Comparison of ENCODE assay signal across 8 cellular contexts in the genomic region with DNA sequence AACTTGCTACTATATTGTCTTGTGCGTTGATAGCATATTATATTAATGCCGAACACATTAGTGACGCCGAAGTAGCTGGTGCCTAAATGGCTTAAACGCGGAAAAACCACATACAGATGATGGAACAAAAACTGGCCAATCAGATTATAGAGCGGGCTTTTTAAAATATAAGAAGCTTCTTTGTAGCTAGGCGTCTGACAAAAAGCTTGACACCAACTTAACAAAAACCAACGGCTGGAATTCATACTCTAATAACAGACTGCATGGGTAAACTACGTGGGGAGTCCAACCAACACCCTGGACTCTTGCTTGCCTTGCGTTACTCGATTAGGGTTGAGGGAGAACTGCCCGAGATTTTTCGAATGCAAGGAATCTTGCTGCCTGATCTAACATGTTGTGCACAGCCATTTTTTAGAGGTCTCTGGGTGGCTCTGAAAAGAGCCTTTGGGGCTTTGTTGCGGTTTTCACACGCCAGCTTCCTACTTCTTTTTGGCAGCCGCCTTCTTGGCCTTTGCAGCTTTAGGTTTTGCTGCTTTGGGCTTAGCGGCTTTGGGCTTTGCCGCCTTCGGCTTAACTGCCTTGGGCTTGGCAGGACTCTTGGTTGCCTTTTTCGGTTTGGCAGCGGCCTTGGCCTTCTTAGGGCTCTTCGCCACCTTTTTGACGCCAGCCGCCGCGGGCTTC. TPM values are rescaled to one million over a fixed set of nuclear protein-coding genes. Genes with fewer than 3 reads are reported as not detected.
A peak's percentile ranks its signal among the peaks of the same experiment; 100 is the strongest.
DNase-seq lines count a peak whose midpoint lies in the region; ATAC-seq lines count a peak whose summit lies in the region.

No MANE protein-coding gene starts in this region.

- peak overlapping the region; percentile 99 for H3K27ac Mint-ChIP-seq in activated CD4-positive, alpha-beta T cell treated with anti-CD3 and anti-CD28 coated beads for 36 hours

- intact Hi-C loops in activated CD4-positive, alpha-beta T cell treated with anti-CD3 and anti-CD28 coated beads for 36 hours (cut with DNase I, micrococcal nuclease) = loop anchor here (1.0 to 10.0 kb wide), 8 partner anchors 24 to 1824 kb away; a partner anchor contains a TSS

- in situ Hi-C loops in T47D (cut with HindIII; ENCODE audit: low pct_unique_long_range_greater_than_20kb, low sequenced_read_pairs) = no loop called here

- H3K36me3 Mint-ChIP-seq in activated CD4-positive, alpha-beta T cell treated with anti-CD3 and anti-CD28 coated beads for 36 hours (ENCODE audit: low read depth) = peaks cover 13% of the 10 kb centered on the region

- H3K4me3 ChIP-seq in Jurkat, Clone E6-1 (ENCODE audit: low read length) = peak overlapping the region; percentile 59

- POLR2A ChIA-PET in activated CD4-positive, alpha-beta T cell treated with anti-CD3 and anti-CD28 coated beads for 36 hours (lab: Charles Lee) = interaction anchor here (0.7 to 11.8 kb wide), 26 partner anchors 11 to 1823 kb away, joined by 3 to 775 read pairs (median 6); a partner anchor contains a TSS

- H3K4me3 Mint-ChIP-seq in activated CD4-positive, alpha-beta T cell treated with anti-CD3 and anti-CD28 coated beads for 36 hours = peak overlapping the region; percentile 94

- peak; percentile 20 for ATAC-seq in activated CD4-positive, alpha-beta T cell treated with anti-CD3 and anti-CD28 coated beads for 36 hours
- no peak for ATAC-seq in HG02623 (IDR thresholded peaks at IDR 0.05; ENCODE audit: unreplicated experiment)

- H3K27me3 Mint-ChIP-seq in activated CD4-positive, alpha-beta T cell treated with anti-CD3 and anti-CD28 coated beads for 36 hours = no peaks in the 10 kb centered on the region

- peak; percentile 79 for DNase-seq in activated CD4-positive, alpha-beta T cell treated with anti-CD3 and anti-CD28 coated beads for 36 hours
- DNase-seq in activated CD4-positive, alpha-beta T cell treated with anti-CD3 and anti-CD28 coated beads for 1 hour = no peak
- peak; percentile 89 for DNase-seq in Jurkat, Clone E6-1 (ENCODE audit: low read depth, low spot score)
- DNase-seq in SK-N-DZ (ENCODE audit: low spot score) = peak; percentile 73
- peak; percentile 62 to 77 for DNase-seq in T47D (ENCODE audit: low read depth in 1 of 2, low spot score in 1 of 2)
- peak; percentile 70 for DNase-seq in islet precursor cell
- peak; percentile 51 to 65 for DNase-seq in stimulated activated CD4-positive, alpha-beta T cell treated with anti-CD3 and anti-CD28 coated beads, Interleukin-2, amount 100 ng/mL, for 48 hours

- no peaks in the 10 kb centered on the region for H3K9me3 Mint-ChIP-seq in activated CD4-positive, alpha-beta T cell treated with anti-CD3 and anti-CD28 coated beads for 36 hours (ENCODE audit: low read depth)

- CTCF ChIA-PET in activated CD4-positive, alpha-beta T cell treated with anti-CD3 and anti-CD28 coated beads for 36 hours (lab: Charles Lee) = interaction anchor here (0.7 to 5.3 kb wide), 8 partner anchors 23 to 56 kb away, joined by 3 to 56 read pairs (median 8); a partner anchor contains a TSS

- H3K4me1 Mint-ChIP-seq in activated CD4-positive, alpha-beta T cell treated with anti-CD3 and anti-CD28 coated beads for 36 hours = peaks cover 50% of the 10 kb centered on the region

RNA-seq across cellular contexts. Expression of a gene that starts 45.7 kb away (rescaled TPM):
- total RNA-seq in activated CD4-positive, alpha-beta T cell treated with anti-CD3 and anti-CD28 coated beads for 36 hours = not detected
- not detected for polyA plus RNA-seq in Jurkat, Clone E6-1 (2012; ENCODE audit: insufficient read depth, insufficient read length)
- polyA plus RNA-seq in SK-N-DZ (2014; cell fraction: cytosol; rRNA removed) = not detected in 2 replicates
- not detected in 2 replicates for polyA plus RNA-seq in SK-N-DZ (2014; cell fraction: nucleus; rRNA removed)
